Comparison of ENCODE assay signal across 8 cellular contexts in the genomic region with DNA sequence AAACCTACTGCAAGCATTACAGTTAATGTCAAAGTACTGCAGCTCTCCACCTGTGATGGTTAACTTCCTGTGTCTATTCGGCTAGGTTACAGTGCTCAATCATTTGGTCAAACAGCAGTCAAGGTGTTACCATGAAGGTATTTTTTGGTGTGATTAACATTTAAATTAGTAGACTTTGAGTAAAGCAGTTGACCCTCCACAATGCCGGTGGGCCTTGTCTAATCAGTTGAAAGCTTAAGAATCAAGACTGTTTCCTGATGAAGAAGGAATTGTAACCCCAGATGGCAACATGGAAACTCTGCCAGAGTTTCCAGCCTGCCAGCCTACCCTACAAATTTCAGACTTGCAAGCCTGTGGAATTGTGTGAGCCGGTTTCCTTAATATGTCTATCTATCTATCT.
"Had no signal": no experiment of that assay in that cellular context is flagged by ENCODE, and none has a peak within 500 bp of the region (broad histone marks: within the 10 kb centered on the region; RNA-seq: fewer than 3 reads in every experiment).

No MANE protein-coding gene starts in this region.

- H3K4me3 Mint-ChIP-seq: IgD-negative memory B cell had no signal

- FAIRE-seq: HepG2, HTR-8/SVneo had no signal

- H3K4me2 ChIP-seq: KMS-11 had no signal

- H3K27ac Mint-ChIP-seq: IgD-negative memory B cell had no signal

- H3K27ac ChIP-seq: HL-60, KMS-11 had no signal

- H3K9ac ChIP-seq: KMS-11 had no signal

- DNase-seq: IMR-90, KBM-7, KG1 had no signal

- ATAC-seq: HepG2 had no signal

- H3K27me3 Mint-ChIP-seq: IgD-negative memory B cell had no signal

- H3K36me3 Mint-ChIP-seq: IgD-negative memory B cell had no signal
